In the genomic region with DNA sequence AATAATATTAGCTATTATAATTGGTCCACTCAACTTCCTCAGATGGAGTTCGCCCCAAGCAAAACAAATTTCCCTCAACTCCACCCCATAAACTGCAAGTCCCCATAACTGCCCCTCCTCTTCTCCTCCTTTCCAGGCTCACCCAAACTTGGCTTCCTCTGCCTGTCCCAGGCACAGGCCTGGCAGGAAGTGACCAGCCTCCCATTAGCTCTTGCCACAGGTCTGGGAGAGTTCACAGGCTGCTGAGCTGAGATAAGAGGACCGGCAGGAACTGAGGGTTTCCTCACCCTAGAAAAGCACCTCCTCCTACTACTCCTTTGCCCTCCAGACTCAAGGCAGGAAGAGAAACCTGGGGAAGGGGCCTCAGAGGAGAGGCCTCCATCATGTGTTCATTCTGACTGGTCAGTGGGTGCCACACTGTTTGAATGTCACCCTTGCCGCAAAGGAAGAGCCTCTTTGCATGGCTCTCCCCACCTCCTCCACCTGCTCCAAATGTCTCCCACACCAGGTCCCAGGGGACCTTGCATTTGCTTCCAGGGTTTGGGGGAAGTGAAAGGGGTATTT, we compare ENCODE assay signal across 1 cellular context.
TF ChIP-seq lines count a peak whose summit lies in the region.

No MANE protein-coding gene starts in this region.

TF ChIP-seq in K562, 482 proteins besides CTCF, POLR2A, EP300 and RAD21 (continued from another document and continues in another):
- TF ChIP-seq, protein P1, sequence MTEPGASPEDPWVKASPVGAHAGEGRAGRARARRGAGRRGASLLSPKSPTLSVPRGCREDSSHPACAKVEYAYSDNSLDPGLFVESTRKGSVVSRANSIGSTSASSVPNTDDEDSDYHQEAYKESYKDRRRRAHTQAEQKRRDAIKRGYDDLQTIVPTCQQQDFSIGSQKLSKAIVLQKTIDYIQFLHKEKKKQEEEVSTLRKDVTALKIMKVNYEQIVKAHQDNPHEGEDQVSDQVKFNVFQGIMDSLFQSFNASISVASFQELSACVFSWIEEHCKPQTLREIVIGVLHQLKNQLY (CRISPR knock-in tag; conservative IDR thresholded peaks at IDR 0.05): no peak
- TF ChIP-seq PHF21A (IDR thresholded peaks at IDR 0.05; ENCODE audit: borderline replicate concordance, low read depth): peak; percentile 86; the same call in 1 of the 2 replicates
- no peak for TF ChIP-seq PCBP1 (IDR thresholded peaks at IDR 0.05; ENCODE audit: low read depth, low read length, poor library complexity, severe bottlenecking)
- TF ChIP-seq SMC3 (conservative IDR thresholded peaks at IDR 0.05; ENCODE audit: insufficient read depth, low read depth, low read length): peak; percentile 23; the same call in 1 of the 2 replicates
- TF ChIP-seq, protein P2, sequence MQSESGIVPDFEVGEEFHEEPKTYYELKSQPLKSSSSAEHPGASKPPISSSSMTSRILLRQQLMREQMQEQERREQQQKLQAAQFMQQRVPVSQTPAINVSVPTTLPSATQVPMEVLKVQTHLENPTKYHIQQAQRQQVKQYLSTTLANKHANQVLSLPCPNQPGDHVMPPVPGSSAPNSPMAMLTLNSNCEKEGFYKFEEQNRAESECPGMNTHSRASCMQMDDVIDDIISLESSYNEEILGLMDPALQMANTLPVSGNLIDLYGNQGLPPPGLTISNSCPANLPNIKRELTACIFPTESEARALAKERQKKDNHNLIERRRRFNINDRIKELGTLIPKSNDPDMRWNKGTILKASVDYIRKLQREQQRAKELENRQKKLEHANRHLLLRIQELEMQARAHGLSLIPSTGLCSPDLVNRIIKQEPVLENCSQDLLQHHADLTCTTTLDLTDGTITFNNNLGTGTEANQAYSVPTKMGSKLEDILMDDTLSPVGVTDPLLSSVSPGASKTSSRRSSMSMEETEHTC (IDR thresholded peaks at IDR 0.05): 0 out of 2 replicates have a peak, but pooled peaks have one; percentile 9
- no peak for TF ChIP-seq ZNF830 (CRISPR knock-in tag; IDR thresholded peaks at IDR 0.05)
- TF ChIP-seq BACH1 (tag; IDR thresholded peaks at IDR 0.05): 0 out of 2 replicates have a peak, but pooled peaks have one; percentile 45
- TF ChIP-seq, protein P3, sequence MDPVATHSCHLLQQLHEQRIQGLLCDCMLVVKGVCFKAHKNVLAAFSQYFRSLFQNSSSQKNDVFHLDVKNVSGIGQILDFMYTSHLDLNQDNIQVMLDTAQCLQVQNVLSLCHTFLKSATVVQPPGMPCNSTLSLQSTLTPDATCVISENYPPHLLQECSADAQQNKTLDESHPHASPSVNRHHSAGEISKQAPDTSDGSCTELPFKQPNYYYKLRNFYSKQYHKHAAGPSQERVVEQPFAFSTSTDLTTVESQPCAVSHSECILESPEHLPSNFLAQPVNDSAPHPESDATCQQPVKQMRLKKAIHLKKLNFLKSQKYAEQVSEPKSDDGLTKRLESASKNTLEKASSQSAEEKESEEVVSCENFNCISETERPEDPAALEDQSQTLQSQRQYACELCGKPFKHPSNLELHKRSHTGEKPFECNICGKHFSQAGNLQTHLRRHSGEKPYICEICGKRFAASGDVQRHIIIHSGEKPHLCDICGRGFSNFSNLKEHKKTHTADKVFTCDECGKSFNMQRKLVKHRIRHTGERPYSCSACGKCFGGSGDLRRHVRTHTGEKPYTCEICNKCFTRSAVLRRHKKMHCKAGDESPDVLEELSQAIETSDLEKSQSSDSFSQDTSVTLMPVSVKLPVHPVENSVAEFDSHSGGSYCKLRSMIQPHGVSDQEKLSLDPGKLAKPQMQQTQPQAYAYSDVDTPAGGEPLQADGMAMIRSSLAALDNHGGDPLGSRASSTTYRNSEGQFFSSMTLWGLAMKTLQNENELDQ (CRISPR knock-in tag; IDR thresholded peaks at IDR 0.05; ENCODE audit: borderline replicate concordance): no peak
- TF ChIP-seq, protein P4, sequence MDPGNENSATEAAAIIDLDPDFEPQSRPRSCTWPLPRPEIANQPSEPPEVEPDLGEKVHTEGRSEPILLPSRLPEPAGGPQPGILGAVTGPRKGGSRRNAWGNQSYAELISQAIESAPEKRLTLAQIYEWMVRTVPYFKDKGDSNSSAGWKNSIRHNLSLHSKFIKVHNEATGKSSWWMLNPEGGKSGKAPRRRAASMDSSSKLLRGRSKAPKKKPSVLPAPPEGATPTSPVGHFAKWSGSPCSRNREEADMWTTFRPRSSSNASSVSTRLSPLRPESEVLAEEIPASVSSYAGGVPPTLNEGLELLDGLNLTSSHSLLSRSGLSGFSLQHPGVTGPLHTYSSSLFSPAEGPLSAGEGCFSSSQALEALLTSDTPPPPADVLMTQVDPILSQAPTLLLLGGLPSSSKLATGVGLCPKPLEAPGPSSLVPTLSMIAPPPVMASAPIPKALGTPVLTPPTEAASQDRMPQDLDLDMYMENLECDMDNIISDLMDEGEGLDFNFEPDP (CRISPR knock-in tag; IDR thresholded peaks at IDR 0.05): no peak
- peak; percentile 22; the same call in 1 of the 2 replicates for TF ChIP-seq DIDO1 (tag; IDR thresholded peaks at IDR 0.05; ENCODE audit: low read depth)
- TF ChIP-seq ZNF436 (CRISPR knock-in tag; IDR thresholded peaks at IDR 0.05): no peak
- no peak for TF ChIP-seq HMG20A (CRISPR knock-in tag; conservative IDR thresholded peaks at IDR 0.05)
- TF ChIP-seq ZNF146 (CRISPR knock-in tag; IDR thresholded peaks at IDR 0.05; ENCODE audit: unreplicated experiment): no peak
- peak; percentile 87 for TF ChIP-seq CXXC5 (CRISPR knock-in tag; IDR thresholded peaks at IDR 0.05)
- no peak for TF ChIP-seq HNRNPH1 (optimal IDR thresholded peaks at IDR 0.05; ENCODE audit: low read depth, low read length)
- TF ChIP-seq ZNF584 (CRISPR knock-in tag; IDR thresholded peaks at IDR 0.05; ENCODE audit: low read depth): peak; percentile 85
- no peak for TF ChIP-seq TFAM (CRISPR knock-in tag; conservative IDR thresholded peaks at IDR 0.05)
- TF ChIP-seq STAG1 (CRISPR knock-in tag; IDR thresholded peaks at IDR 0.05; ENCODE audit: borderline replicate concordance): no peak
- peak; percentile 67; the same call in 1 of the 2 replicates for TF ChIP-seq BHLHE40 (IDR thresholded peaks at IDR 0.05; ENCODE audit: low read length)
- TF ChIP-seq OTX1 (CRISPR knock-in tag; IDR thresholded peaks at IDR 0.05): peak; percentile 44; the same call in 1 of the 2 replicates
- peak; percentile 72 for TF ChIP-seq CREB1 (IDR thresholded peaks at IDR 0.05)
- no peak; the same call in 1 of the 2 replicates for TF ChIP-seq CREB1 (CRISPR knock-in tag; IDR thresholded peaks at IDR 0.05)
- no peak for TF ChIP-seq CHD1 (IDR thresholded peaks at IDR 0.05; ENCODE audit: low read length)
- no peak for TF ChIP-seq STAT5B (CRISPR knock-in tag; IDR thresholded peaks at IDR 0.05)
- TF ChIP-seq, protein P5, sequence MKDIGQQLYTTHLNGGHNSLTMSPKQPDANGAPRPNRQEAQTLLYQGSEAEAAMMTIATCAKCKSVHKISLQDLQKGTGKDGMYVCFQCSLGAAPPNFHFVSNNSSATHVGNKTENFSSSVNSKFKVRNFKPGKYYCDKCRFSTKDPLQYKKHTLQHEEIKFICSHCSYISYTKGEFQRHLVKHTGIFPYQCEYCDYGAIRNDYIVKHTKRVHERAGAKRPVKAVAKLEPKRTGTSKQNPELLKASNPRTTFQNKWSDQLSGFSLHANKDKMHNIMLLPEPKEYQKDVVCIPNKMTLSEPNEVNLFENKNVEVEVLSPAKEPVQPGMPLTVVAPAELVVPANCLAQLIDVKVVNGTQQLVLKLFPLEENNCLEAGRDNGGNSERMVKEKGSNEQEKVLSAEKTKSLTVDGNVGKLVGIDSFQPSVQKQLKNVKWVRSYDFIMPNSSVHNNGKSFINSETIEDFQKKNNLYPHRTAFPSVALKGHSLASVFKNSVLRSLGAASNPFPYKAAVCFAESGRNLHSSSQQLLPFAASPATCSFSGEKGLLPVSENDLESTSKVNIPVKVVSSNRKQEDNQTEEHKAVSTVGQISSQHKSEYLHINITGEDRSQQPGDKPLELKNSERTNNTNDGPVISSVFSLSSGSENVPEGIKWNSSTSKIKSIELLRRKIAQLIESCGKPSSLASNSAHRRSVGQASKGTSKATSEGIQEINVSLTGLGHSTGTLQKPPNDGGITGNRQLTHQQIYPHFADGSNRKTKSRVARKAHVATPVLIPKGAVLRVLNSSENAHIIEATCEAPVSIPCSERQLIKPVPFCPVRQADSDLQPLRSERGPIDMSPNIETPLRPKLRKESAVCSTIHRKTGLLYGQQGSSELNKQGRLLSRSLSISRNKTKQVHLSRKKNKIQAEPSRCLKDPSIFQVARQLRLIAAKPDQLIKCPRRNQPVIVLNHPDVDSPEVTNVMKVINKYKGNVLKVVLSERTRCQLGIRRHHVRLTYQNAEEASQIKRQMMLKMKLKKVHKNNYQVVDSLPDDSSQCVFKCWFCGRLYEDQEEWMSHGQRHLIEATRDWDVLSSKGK (CRISPR knock-in tag; IDR thresholded peaks at IDR 0.05): no peak
- peak in 1 of 2 experiments; percentile 86; a peak in 2 of 4 replicates for TF ChIP-seq TBL1XR1 (IDR thresholded peaks at IDR 0.05; ENCODE audit: low read length in 2 of 2)
- TF ChIP-seq RNF2 (IDR thresholded peaks at IDR 0.05): peak; percentile 98
- TF ChIP-seq, protein P6, sequence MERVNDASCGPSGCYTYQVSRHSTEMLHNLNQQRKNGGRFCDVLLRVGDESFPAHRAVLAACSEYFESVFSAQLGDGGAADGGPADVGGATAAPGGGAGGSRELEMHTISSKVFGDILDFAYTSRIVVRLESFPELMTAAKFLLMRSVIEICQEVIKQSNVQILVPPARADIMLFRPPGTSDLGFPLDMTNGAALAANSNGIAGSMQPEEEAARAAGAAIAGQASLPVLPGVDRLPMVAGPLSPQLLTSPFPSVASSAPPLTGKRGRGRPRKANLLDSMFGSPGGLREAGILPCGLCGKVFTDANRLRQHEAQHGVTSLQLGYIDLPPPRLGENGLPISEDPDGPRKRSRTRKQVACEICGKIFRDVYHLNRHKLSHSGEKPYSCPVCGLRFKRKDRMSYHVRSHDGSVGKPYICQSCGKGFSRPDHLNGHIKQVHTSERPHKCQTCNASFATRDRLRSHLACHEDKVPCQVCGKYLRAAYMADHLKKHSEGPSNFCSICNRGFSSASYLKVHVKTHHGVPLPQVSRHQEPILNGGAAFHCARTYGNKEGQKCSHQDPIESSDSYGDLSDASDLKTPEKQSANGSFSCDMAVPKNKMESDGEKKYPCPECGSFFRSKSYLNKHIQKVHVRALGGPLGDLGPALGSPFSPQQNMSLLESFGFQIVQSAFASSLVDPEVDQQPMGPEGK (CRISPR knock-in tag; IDR thresholded peaks at IDR 0.05; ENCODE audit: borderline replicate concordance): no peak; the same call in 1 of the 2 replicates
- TF ChIP-seq ZNF143 (CRISPR knock-in tag; IDR thresholded peaks at IDR 0.05): no peak
- peak; percentile 94 for TF ChIP-seq GATA2 (CRISPR knock-in tag; IDR thresholded peaks at IDR 0.05)
- TF ChIP-seq ATF7 (IDR thresholded peaks at IDR 0.05): peak; percentile 82
- no peak for TF ChIP-seq GTF2A2 (tag; IDR thresholded peaks at IDR 0.05)
- 0 out of 2 replicates have a peak, but pooled peaks have one; percentile 47 for TF ChIP-seq BCOR (IDR thresholded peaks at IDR 0.05)
- no peak for TF ChIP-seq POLR3A (IDR thresholded peaks at IDR 0.05; ENCODE audit: borderline replicate concordance, extremely low read depth, insufficient read depth, insufficient read length)
- TF ChIP-seq ZNF785 (CRISPR knock-in tag; IDR thresholded peaks at IDR 0.05): no peak
- no peak for TF ChIP-seq KAT2B (IDR thresholded peaks at IDR 0.05; ENCODE audit: low read depth, low read length)
- no peak for TF ChIP-seq SNIP1 (IDR thresholded peaks at IDR 0.05; ENCODE audit: low read depth)
- TF ChIP-seq ZNF644 (tag; IDR thresholded peaks at IDR 0.05; ENCODE audit: low read depth): peak; percentile 76
- TF ChIP-seq SMAD3 (CRISPR knock-in tag; conservative IDR thresholded peaks at IDR 0.05): no peak
- no peak for TF ChIP-seq ZNF316 (IDR thresholded peaks at IDR 0.05)
- no peak for TF ChIP-seq IFI16 (CRISPR knock-in tag; IDR thresholded peaks at IDR 0.05)
- no peak for TF ChIP-seq SIX5 (IDR thresholded peaks at IDR 0.05; ENCODE audit: borderline replicate concordance in 1 of 2, insufficient read depth in 1 of 2, low read depth in 1 of 2, low read length in 2 of 2)
